Comparison of ENCODE assay signal across 18 cellular contexts in genomic region chr20:63731410-63731809, GRCh38. TPM values are rescaled to one million over a fixed set of nuclear protein-coding genes. Genes with fewer than 3 reads are reported as not detected.
DNase-seq lines count a peak whose midpoint lies in the region; ATAC-seq, FAIRE-seq and TF ChIP-seq lines count a peak whose summit lies in the region.
"Had no signal": no experiment of that assay in that cellular context is flagged by ENCODE, and none has a peak within 500 bp of the region (broad histone marks: within the 10 kb centered on the region; RNA-seq: fewer than 3 reads in every experiment).

No MANE protein-coding gene starts in this region.

- H3K27ac ChIP-seq in HepG2 (ENCODE audit: extremely low read length, insufficient read depth, low read length), result no peak overlapping the region
- no peak overlapping the region for H3K27ac ChIP-seq in right lobe of liver
- no peak overlapping the region for H3K27ac ChIP-seq in RWPE2 (ENCODE audit: poor library complexity, severe bottlenecking)
- H3K27ac ChIP-seq: GM23248 had no signal

- H4K20me1 ChIP-seq in HepG2 (ENCODE audit: insufficient read depth, low read length), result no peaks in the 10 kb centered on the region

- H3K27ac Mint-ChIP-seq in WTC11, result no peak overlapping the region
- H3K27ac Mint-ChIP-seq: HFFc6, T-helper 17 cell had no signal

- H3K4me1 ChIP-seq in HepG2 (ENCODE audit: insufficient read depth, low read length) (peaks cover 57% of the 10 kb centered on the region), right lobe of liver (peaks cover 0 to 44% (median 14%) of the 10 kb centered on the region in 4 donors), RWPE2 (ENCODE audit: insufficient read depth, poor library complexity, severe bottlenecking) (no peaks in the 10 kb centered on the region), HAP-1 (no peaks in the 10 kb centered on the region)

- intact Hi-C loops in HepG2 (cut with micrococcal nuclease; ENCODE audit: unreplicated experiment) (no loop called here), right lobe of liver (cut with DNase I) (no loop called here)

- H3K4me2 ChIP-seq in HepG2 (ENCODE audit: low read depth, low read length), result no peak overlapping the region

- ATAC-seq in HepG2, result no peak
- ATAC-seq in right lobe of liver, result no peak
- no peak for ATAC-seq in RWPE2 (ENCODE audit: low read depth)
- ATAC-seq in GM21717 (IDR thresholded peaks at IDR 0.05; ENCODE audit: unreplicated experiment), result no peak
- no peak for ATAC-seq in WTC11

- H2AFZ ChIP-seq in HepG2 (ENCODE audit: low read length), result no peak overlapping the region
- H2AFZ ChIP-seq: GM23248 had no signal

- CTCF ChIA-PET in HepG2 (lab: Yijun Ruan, JAX; ENCODE audit: low intra/inter-chr PET ratio, low total read pairs) (no interaction called here), WTC11 (lab: Charles Lee) (no interaction called here)

- no peaks in the 10 kb centered on the region for H3K27me3 Mint-ChIP-seq in WTC11 (ENCODE audit: low read depth)
- H3K27me3 Mint-ChIP-seq: T-helper 17 cell had no signal

- H3K27me3 ChIP-seq in HepG2 (ENCODE audit: control insufficient read depth in 1 of 2, insufficient read depth in 2 of 2, low read length in 2 of 2) (no peaks in the 10 kb centered on the region), right lobe of liver (no peaks in the 10 kb centered on the region), RWPE2 (ENCODE audit: insufficient read depth, poor library complexity, severe bottlenecking) (no peaks in the 10 kb centered on the region), HAP-1 (ENCODE audit: low read depth) (no peaks in the 10 kb centered on the region)

- H3K36me3 Mint-ChIP-seq in WTC11, result peaks cover 11% of the 10 kb centered on the region

- H3K36me3 ChIP-seq in HepG2 (replicated peaks in 1 of 2; ENCODE audit: control insufficient read depth in 1 of 2, insufficient read depth in 2 of 2, low read length in 2 of 2) (peaks cover 26 to 47% of the 10 kb centered on the region in 2 experiments), right lobe of liver (peaks cover 0 to 3% (median 0%) of the 10 kb centered on the region in 4 donors), RWPE2 (ENCODE audit: low read depth) (peaks cover 63% of the 10 kb centered on the region), HAP-1 (replicated peaks) (peaks cover 12% of the 10 kb centered on the region)

- DNase-seq in HepG2 (ENCODE audit: low spot score) (no peak), right lobe of liver (no peak), RWPE2 (ENCODE audit: low spot score) (peak; percentile 19), HAP-1 (ENCODE audit: low spot score in 2 of 2) (no peak), WTC11 (ENCODE audit: low spot score) (no peak), ureter (ENCODE audit: low spot score) (no peak)
- no peak for DNase-seq in Jurkat, Clone E6-1 (ENCODE audit: low read depth, low spot score)
- DNase-seq: 8988T, GM23248, HFFc6, Karpas-422, NCI-H1105, NCI-H1694, NCI-H2107, NCI-H2227 treated with DMSO at 0.1 percent for 48 hours, NCI-H524 treated with DMSO at 0.1 percent for 48 hours, T-helper 17 cell had no signal

- H3K79me2 ChIP-seq in HepG2 (ENCODE audit: insufficient read depth, low read length), result peaks cover 36% of the 10 kb centered on the region

- no peak overlapping the region for H3K4me3 Mint-ChIP-seq in WTC11
- H3K4me3 Mint-ChIP-seq: HFFc6, T-helper 17 cell had no signal

- BruUV-seq in HepG2 (replicated peaks; lab: Mats Ljungman, UMichigan), result no TSS peak

- H3K9me3 ChIP-seq in HepG2 (ENCODE audit: low read length) (no peaks in the 10 kb centered on the region), right lobe of liver (no peaks in the 10 kb centered on the region), RWPE2 (ENCODE audit: severe bottlenecking) (no peaks in the 10 kb centered on the region), HAP-1 (no peaks in the 10 kb centered on the region)

- WGBS in HepG2 (ENCODE audit: low lambda C conversion rate), result 95% methylated on average over 5 of the region's 5 CpGs
- WGBS in right lobe of liver (ENCODE audit: insufficient coverage, low coverage, low lambda C conversion rate, missing lambda C conversion rate), result 62% methylated on average over 5 of the region's 5 CpGs

- H3K9ac ChIP-seq in HepG2 (ENCODE audit: insufficient read depth, low read depth, low read length), result no peak overlapping the region
- H3K9ac ChIP-seq: GM23248 had no signal

- TF ChIP-seq RAD21 in HepG2 (CRISPR knock-in tag; IDR thresholded peaks at IDR 0.05), result no peak

- peak; percentile 42 for FAIRE-seq in HepG2 (lab: Jason Lieb, UNC)

- POLR2A ChIA-PET in HepG2 (lab: Yijun Ruan, JAX) (no interaction called here), WTC11 (lab: Charles Lee) (no interaction called here)

- no peaks in the 10 kb centered on the region for H3K4me1 Mint-ChIP-seq in WTC11

- TF ChIP-seq CTCF in HepG2 (CRISPR knock-in tag; IDR thresholded peaks at IDR 0.05) (no peak), right lobe of liver (IDR thresholded peaks at IDR 0.05) (no peak), RWPE2 (IDR thresholded peaks at IDR 0.05; ENCODE audit: poor library complexity, severe bottlenecking) (no peak), WTC11 (IDR thresholded peaks at IDR 0.05) (no peak)

- no peak overlapping the region for H3K4me3 ChIP-seq in HepG2 (replicated peaks in 1 of 3; ENCODE audit: insufficient read depth in 1 of 3, low read depth in 2 of 3, low read length in 3 of 3)
- H3K4me3 ChIP-seq in right lobe of liver, result no peak overlapping the region
- peak overlapping the region; percentile 40 for H3K4me3 ChIP-seq in Jurkat, Clone E6-1 (ENCODE audit: low read length)
- H3K4me3 ChIP-seq in RWPE2 (ENCODE audit: severe bottlenecking), result no peak overlapping the region
- H3K4me3 ChIP-seq in HAP-1, result no peak overlapping the region
- H3K4me3 ChIP-seq: GM23248 had no signal

- in situ Hi-C loops in HepG2 (cut with HindIII; ENCODE audit: extremely low pct_ligation_motif_present, low pct_unique_long_range_greater_than_20kb) (no loop called here), HAP-1 (cut with MboI; ENCODE audit: low sequenced_read_pairs) (no loop called here)

- TF ChIP-seq POLR2A in HepG2 (IDR thresholded peaks at IDR 0.05; ENCODE audit: insufficient read depth in 1 of 2, low read depth in 2 of 2, low read length in 2 of 2) (peak in 1 of 2 experiments; percentile 40; a peak in 1 of 4 replicates), right lobe of liver (IDR thresholded peaks at IDR 0.05) (no peak)

- H3K9me3 Mint-ChIP-seq in WTC11, result no peaks in the 10 kb centered on the region
- H3K9me3 Mint-ChIP-seq: HFFc6 had no signal

- TF ChIP-seq EP300 in HepG2 (IDR thresholded peaks at IDR 0.05; ENCODE audit: low read depth in 2 of 2, low read length in 2 of 2), result no peak
- TF ChIP-seq EP300 in HepG2 (CRISPR knock-in tag; IDR thresholded peaks at IDR 0.05; ENCODE audit: borderline replicate concordance), result no peak

RNA-seq across cellular contexts. Expression of gene LIME1, which starts 5.1 kb away (rescaled TPM):
- total RNA-seq in HepG2 (2016; rRNA removed; fragmentation: Illumina TruSeq; extraction: Trizol) (51.5 and 61.5 TPM in 2 replicates), right lobe of liver (100 to 1,000 TPM in 2 of 6 experiments, 10 to 100 TPM in 4; 37.0 to 118 (median 65.5) TPM), WTC11 (2021) (4.5 to 7.0 TPM (median 6.0 TPM) in 3 replicates), ureter (7.3 TPM)
- total RNA-seq in HepG2 (2016; cell fraction: cytosol; rRNA removed; fragmentation: Illumina TruSeq; extraction: Trizol; ENCODE audit: low read depth), result 59.8 and 81.2 TPM in 2 replicates
- total RNA-seq in HepG2 (2016; cell fraction: insoluble cytoplasmic fraction; rRNA removed; fragmentation: Illumina TruSeq; extraction: Trizol), result 46.5 and 57.9 TPM in 2 replicates
- 59.4 and 77.4 TPM in 2 replicates for total RNA-seq in HepG2 (2016; cell fraction: membrane; rRNA removed; fragmentation: Illumina TruSeq; extraction: Trizol)
- total RNA-seq in HepG2 (2016; cell fraction: nucleus; rRNA removed; fragmentation: Illumina TruSeq; extraction: Trizol), result 31.7 and 32.4 TPM in 2 replicates
- polyA plus RNA-seq in HepG2 (2011; rRNA removed), result 13.0 and 23.5 TPM in 2 replicates
- polyA plus RNA-seq in HepG2 (2011; cell fraction: cytosol; rRNA removed), result 20.4 and 43.4 TPM in 2 replicates
- polyA plus RNA-seq in HepG2 (2011; cell fraction: nucleus; rRNA removed), result 145 and 202 TPM in 2 replicates
- 14.6 and 20.3 TPM in 2 replicates for polyA plus RNA-seq in HepG2 (2012)
- polyA plus RNA-seq in HepG2 (2016; cell fraction: cytosol; fragmentation: Illumina TruSeq; extraction: Trizol; ENCODE audit: low read depth), result 90.7 and 108 TPM in 2 replicates
- 72.4 and 82.2 TPM in 2 replicates for polyA plus RNA-seq in HepG2 (2016; cell fraction: insoluble cytoplasmic fraction; fragmentation: Illumina TruSeq; extraction: Trizol; ENCODE audit: low read depth)
- 75.9 and 77.5 TPM in 2 replicates for polyA plus RNA-seq in HepG2 (2016; cell fraction: membrane; fragmentation: Illumina TruSeq; extraction: Trizol; ENCODE audit: low read depth)
- 89.9 and 96.0 TPM in 2 replicates for polyA plus RNA-seq in HepG2 (2016; cell fraction: nucleus; fragmentation: Illumina TruSeq; extraction: Trizol; ENCODE audit: insufficient read depth, low read depth)
- 2.1 and 20.3 TPM in 2 replicates for polyA minus RNA-seq in HepG2 (2011; rRNA and poly(A)+ RNA removed; ENCODE audit: low replicate concordance)
- polyA minus RNA-seq in HepG2 (2011; cell fraction: cytosol; rRNA and poly(A)+ RNA removed), result 22.2 and 31.7 TPM in 2 replicates
- polyA minus RNA-seq in HepG2 (2011; cell fraction: nucleus; rRNA and poly(A)+ RNA removed), result 13.2 and 15.8 TPM in 2 replicates
- 92.5 TPM for polyA plus RNA-seq in Jurkat, Clone E6-1 (2012; ENCODE audit: insufficient read depth, insufficient read length)

RNA-seq across cellular contexts. Expression of gene SLC2A4RG, which starts 8.2 kb away (rescaled TPM):
- total RNA-seq in HepG2 (2016; rRNA removed; fragmentation: Illumina TruSeq; extraction: Trizol), result 47.4 and 91.4 TPM in 2 replicates
- 129 and 134 TPM in 2 replicates for total RNA-seq in HepG2 (2016; cell fraction: cytosol; rRNA removed; fragmentation: Illumina TruSeq; extraction: Trizol; ENCODE audit: low read depth)
- 39.6 and 94.5 TPM in 2 replicates for total RNA-seq in HepG2 (2016; cell fraction: insoluble cytoplasmic fraction; rRNA removed; fragmentation: Illumina TruSeq; extraction: Trizol)
- total RNA-seq in HepG2 (2016; cell fraction: membrane; rRNA removed; fragmentation: Illumina TruSeq; extraction: Trizol), result 171 and 186 TPM in 2 replicates
- total RNA-seq in HepG2 (2016; cell fraction: nucleus; rRNA removed; fragmentation: Illumina TruSeq; extraction: Trizol), result 92.1 and 130 TPM in 2 replicates
- polyA plus RNA-seq in HepG2 (2011; rRNA removed), result 95.9 and 105 TPM in 2 replicates
- polyA plus RNA-seq in HepG2 (2011; cell fraction: cytosol; rRNA removed), result 36.7 and 62.3 TPM in 2 replicates
- polyA plus RNA-seq in HepG2 (2011; cell fraction: nucleus; rRNA removed), result 581 and 754 TPM in 2 replicates
- 65.4 and 92.2 TPM in 2 replicates for polyA plus RNA-seq in HepG2 (2012)
- 354 and 372 TPM in 2 replicates for polyA plus RNA-seq in HepG2 (2016; cell fraction: cytosol; fragmentation: Illumina TruSeq; extraction: Trizol; ENCODE audit: low read depth)
- 107 and 130 TPM in 2 replicates for polyA plus RNA-seq in HepG2 (2016; cell fraction: insoluble cytoplasmic fraction; fragmentation: Illumina TruSeq; extraction: Trizol; ENCODE audit: low read depth)
- polyA plus RNA-seq in HepG2 (2016; cell fraction: membrane; fragmentation: Illumina TruSeq; extraction: Trizol; ENCODE audit: low read depth), result 352 and 381 TPM in 2 replicates
- 510 and 535 TPM in 2 replicates for polyA plus RNA-seq in HepG2 (2016; cell fraction: nucleus; fragmentation: Illumina TruSeq; extraction: Trizol; ENCODE audit: insufficient read depth, low read depth)
- 23.9 and 51.3 TPM in 2 replicates for polyA minus RNA-seq in HepG2 (2011; rRNA and poly(A)+ RNA removed; ENCODE audit: low replicate concordance)
- 24.3 and 27.0 TPM in 2 replicates for polyA minus RNA-seq in HepG2 (2011; cell fraction: cytosol; rRNA and poly(A)+ RNA removed)
- polyA minus RNA-seq in HepG2 (2011; cell fraction: nucleus; rRNA and poly(A)+ RNA removed), result 61.3 and 75.8 TPM in 2 replicates
- 100 to 1,000 TPM in 2 of 6 experiments, 10 to 100 TPM in 4; 36.0 to 180 (median 73.8) TPM for total RNA-seq in right lobe of liver
- polyA plus RNA-seq in Jurkat, Clone E6-1 (2012; ENCODE audit: insufficient read depth, insufficient read length), result 74.8 TPM
- 41.6 to 47.2 TPM (median 43.3 TPM) in 3 replicates for total RNA-seq in WTC11 (2021)
- 93.6 TPM for total RNA-seq in ureter

RNA-seq across cellular contexts. Expression of gene ZGPAT, which starts 23.6 kb away (rescaled TPM):
- total RNA-seq in HepG2 (2016; rRNA removed; fragmentation: Illumina TruSeq; extraction: Trizol) (40.2 and 41.9 TPM in 2 replicates), right lobe of liver (10 to 100 TPM; 18.7 to 68.9 (median 31.9) TPM), WTC11 (2021) (28.3 to 31.0 TPM (median 30.4 TPM) in 3 replicates), ureter (29.4 TPM)
- 34.8 and 37.0 TPM in 2 replicates for total RNA-seq in HepG2 (2016; cell fraction: cytosol; rRNA removed; fragmentation: Illumina TruSeq; extraction: Trizol; ENCODE audit: low read depth)
- 37.7 and 46.6 TPM in 2 replicates for total RNA-seq in HepG2 (2016; cell fraction: insoluble cytoplasmic fraction; rRNA removed; fragmentation: Illumina TruSeq; extraction: Trizol)
- total RNA-seq in HepG2 (2016; cell fraction: membrane; rRNA removed; fragmentation: Illumina TruSeq; extraction: Trizol), result 18.3 and 22.0 TPM in 2 replicates
- total RNA-seq in HepG2 (2016; cell fraction: nucleus; rRNA removed; fragmentation: Illumina TruSeq; extraction: Trizol), result 23.9 and 24.8 TPM in 2 replicates
- 23.0 and 32.8 TPM in 2 replicates for polyA plus RNA-seq in HepG2 (2011; rRNA removed)
- polyA plus RNA-seq in HepG2 (2011; cell fraction: cytosol; rRNA removed), result 17.1 and 24.8 TPM in 2 replicates
- polyA plus RNA-seq in HepG2 (2011; cell fraction: nucleus; rRNA removed), result 93.0 and 104 TPM in 2 replicates
- 16.8 and 17.7 TPM in 2 replicates for polyA plus RNA-seq in HepG2 (2012)
- 4.5 and 5.1 TPM in 2 replicates for polyA plus RNA-seq in HepG2 (2016; cell fraction: cytosol; fragmentation: Illumina TruSeq; extraction: Trizol; ENCODE audit: low read depth)
- 36.0 and 43.8 TPM in 2 replicates for polyA plus RNA-seq in HepG2 (2016; cell fraction: insoluble cytoplasmic fraction; fragmentation: Illumina TruSeq; extraction: Trizol; ENCODE audit: low read depth)
- 9.1 and 10.0 TPM in 2 replicates for polyA plus RNA-seq in HepG2 (2016; cell fraction: membrane; fragmentation: Illumina TruSeq; extraction: Trizol; ENCODE audit: low read depth)
- polyA plus RNA-seq in HepG2 (2016; cell fraction: nucleus; fragmentation: Illumina TruSeq; extraction: Trizol; ENCODE audit: insufficient read depth, low read depth), result 70.9 and 80.9 TPM in 2 replicates
- 12.8 and 40.1 TPM in 2 replicates for polyA minus RNA-seq in HepG2 (2011; rRNA and poly(A)+ RNA removed; ENCODE audit: low replicate concordance)
- 9.3 and 9.5 TPM in 2 replicates for polyA minus RNA-seq in HepG2 (2011; cell fraction: cytosol; rRNA and poly(A)+ RNA removed)
- polyA minus RNA-seq in HepG2 (2011; cell fraction: nucleus; rRNA and poly(A)+ RNA removed), result 13.8 and 15.9 TPM in 2 replicates
- 33.0 TPM for polyA plus RNA-seq in Jurkat, Clone E6-1 (2012; ENCODE audit: insufficient read depth, insufficient read length)

RNA-seq across cellular contexts. Expression of gene ARFRP1, which starts 23.6 kb away (rescaled TPM):
- 33.7 and 51.1 TPM in 2 replicates for total RNA-seq in HepG2 (2016; rRNA removed; fragmentation: Illumina TruSeq; extraction: Trizol)
- 9.6 and 11.5 TPM in 2 replicates for total RNA-seq in HepG2 (2016; cell fraction: cytosol; rRNA removed; fragmentation: Illumina TruSeq; extraction: Trizol; ENCODE audit: low read depth)
- 31.8 and 53.2 TPM in 2 replicates for total RNA-seq in HepG2 (2016; cell fraction: insoluble cytoplasmic fraction; rRNA removed; fragmentation: Illumina TruSeq; extraction: Trizol)
- total RNA-seq in HepG2 (2016; cell fraction: membrane; rRNA removed; fragmentation: Illumina TruSeq; extraction: Trizol), result 22.2 and 23.1 TPM in 2 replicates
- 37.5 and 46.0 TPM in 2 replicates for total RNA-seq in HepG2 (2016; cell fraction: nucleus; rRNA removed; fragmentation: Illumina TruSeq; extraction: Trizol)
- polyA plus RNA-seq in HepG2 (2011; rRNA removed), result 32.0 and 42.8 TPM in 2 replicates
- polyA plus RNA-seq in HepG2 (2011; cell fraction: cytosol; rRNA removed), result 48.5 and 49.6 TPM in 2 replicates
- polyA plus RNA-seq in HepG2 (2011; cell fraction: nucleus; rRNA removed), result 123 and 125 TPM in 2 replicates
- polyA plus RNA-seq in HepG2 (2012), result 26.6 and 30.7 TPM in 2 replicates
- polyA plus RNA-seq in HepG2 (2016; cell fraction: cytosol; fragmentation: Illumina TruSeq; extraction: Trizol; ENCODE audit: low read depth), result 8.8 and 9.1 TPM in 2 replicates
- 30.0 and 34.6 TPM in 2 replicates for polyA plus RNA-seq in HepG2 (2016; cell fraction: insoluble cytoplasmic fraction; fragmentation: Illumina TruSeq; extraction: Trizol; ENCODE audit: low read depth)
- 12.6 and 13.5 TPM in 2 replicates for polyA plus RNA-seq in HepG2 (2016; cell fraction: membrane; fragmentation: Illumina TruSeq; extraction: Trizol; ENCODE audit: low read depth)
- polyA plus RNA-seq in HepG2 (2016; cell fraction: nucleus; fragmentation: Illumina TruSeq; extraction: Trizol; ENCODE audit: insufficient read depth, low read depth), result 86.0 and 91.0 TPM in 2 replicates
- polyA minus RNA-seq in HepG2 (2011; rRNA and poly(A)+ RNA removed; ENCODE audit: low replicate concordance), result 28.5 and 35.1 TPM in 2 replicates
- polyA minus RNA-seq in HepG2 (2011; cell fraction: cytosol; rRNA and poly(A)+ RNA removed), result 10.4 and 12.4 TPM in 2 replicates
- polyA minus RNA-seq in HepG2 (2011; cell fraction: nucleus; rRNA and poly(A)+ RNA removed), result 55.9 and 67.1 TPM in 2 replicates
- 10 to 100 TPM; 16.0 to 22.2 (median 20.2) TPM for total RNA-seq in right lobe of liver
- 41.0 TPM for polyA plus RNA-seq in Jurkat, Clone E6-1 (2012; ENCODE audit: insufficient read depth, insufficient read length)
- 24.3 to 30.2 TPM (median 27.4 TPM) in 3 replicates for total RNA-seq in WTC11 (2021)
- total RNA-seq in ureter, result 69.8 TPM

RNA-seq across cellular contexts. Expression of gene TNFRSF6B, which starts 35.0 kb away (rescaled TPM):
- total RNA-seq in HepG2 (2016; rRNA removed; fragmentation: Illumina TruSeq; extraction: Trizol), result not detected in 2 replicates
- not detected in 2 replicates for total RNA-seq in HepG2 (2016; cell fraction: cytosol; rRNA removed; fragmentation: Illumina TruSeq; extraction: Trizol; ENCODE audit: low read depth)
- total RNA-seq in HepG2 (2016; cell fraction: insoluble cytoplasmic fraction; rRNA removed; fragmentation: Illumina TruSeq; extraction: Trizol), result not detected in 2 replicates
- total RNA-seq in HepG2 (2016; cell fraction: membrane; rRNA removed; fragmentation: Illumina TruSeq; extraction: Trizol), result not detected in 2 replicates
- not detected in 2 replicates for total RNA-seq in HepG2 (2016; cell fraction: nucleus; rRNA removed; fragmentation: Illumina TruSeq; extraction: Trizol)
- polyA plus RNA-seq in HepG2 (2011; rRNA removed), result 0.24 and 0.86 TPM in 2 replicates
- polyA plus RNA-seq in HepG2 (2011; cell fraction: cytosol; rRNA removed), result 0.45 and 1.3 TPM in 2 replicates
- 22.5 and 36.0 TPM in 2 replicates for polyA plus RNA-seq in HepG2 (2011; cell fraction: nucleus; rRNA removed)
- polyA plus RNA-seq in HepG2 (2012), result 0.55 TPM in 1 of 2 replicates, not detected in the other
- polyA plus RNA-seq in HepG2 (2016; cell fraction: cytosol; fragmentation: Illumina TruSeq; extraction: Trizol; ENCODE audit: low read depth), result 0.45 and 0.48 TPM in 2 replicates
- 0.32 TPM in 1 of 2 replicates, not detected in the other for polyA plus RNA-seq in HepG2 (2016; cell fraction: insoluble cytoplasmic fraction; fragmentation: Illumina TruSeq; extraction: Trizol; ENCODE audit: low read depth)
- 0.37 and 0.71 TPM in 2 replicates for polyA plus RNA-seq in HepG2 (2016; cell fraction: membrane; fragmentation: Illumina TruSeq; extraction: Trizol; ENCODE audit: low read depth)
- polyA plus RNA-seq in HepG2 (2016; cell fraction: nucleus; fragmentation: Illumina TruSeq; extraction: Trizol; ENCODE audit: insufficient read depth, low read depth), result not detected in 2 replicates
- not detected in 2 replicates for polyA minus RNA-seq in HepG2 (2011; rRNA and poly(A)+ RNA removed; ENCODE audit: low replicate concordance)
- not detected in 2 replicates for polyA minus RNA-seq in HepG2 (2011; cell fraction: cytosol; rRNA and poly(A)+ RNA removed)
- polyA minus RNA-seq in HepG2 (2011; cell fraction: nucleus; rRNA and poly(A)+ RNA removed), result not detected in 2 replicates
- 1 to 10 TPM in 1 of 6 experiments, under 1 TPM in 2, not detected in 3; 0.56 to 1.0 (median 0.62) TPM for total RNA-seq in right lobe of liver
- polyA plus RNA-seq in Jurkat, Clone E6-1 (2012; ENCODE audit: insufficient read depth, insufficient read length), result 4.7 TPM
- not detected in 3 replicates for total RNA-seq in WTC11 (2021)
- total RNA-seq in ureter, result 19.8 TPM
- total RNA-seq: T-helper 17 cell had no signal
